ENCODE assay signal across 1 cellular context in the genomic region with DNA sequence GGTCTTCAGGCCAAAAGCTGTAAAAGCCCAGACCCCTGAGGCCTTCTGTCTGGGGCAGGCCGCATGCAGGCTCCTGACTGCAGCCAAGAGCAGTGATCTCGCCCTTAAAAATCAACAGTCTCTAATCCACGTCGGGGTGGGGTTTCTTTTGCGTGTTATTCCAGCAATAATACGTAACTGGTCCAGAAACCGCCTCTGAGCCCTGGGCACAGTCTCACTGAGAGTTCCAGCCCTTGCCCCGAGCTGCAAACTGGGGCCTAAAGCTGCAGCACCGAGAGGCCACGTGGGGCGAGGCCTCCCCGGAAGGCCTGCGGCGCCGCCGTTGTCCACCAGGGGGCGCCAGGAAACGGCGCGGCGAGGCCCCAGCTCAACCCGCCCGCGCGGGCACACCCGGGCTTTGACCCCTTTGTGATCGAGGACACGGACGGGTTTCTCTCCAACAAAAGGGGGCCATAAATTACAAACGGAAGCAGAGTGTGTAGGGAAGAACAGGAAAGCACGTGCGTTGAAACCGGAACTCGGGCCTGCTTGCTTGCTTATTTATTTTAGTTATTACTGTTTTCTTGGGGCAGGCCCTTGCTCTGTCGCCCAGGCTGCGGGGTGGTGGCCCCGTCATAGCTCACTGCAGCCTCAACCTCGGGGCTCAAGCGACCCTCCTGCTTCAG.
TF ChIP-seq lines count a peak whose summit lies in the region.

No MANE protein-coding gene starts in this region.

TF ChIP-seq in HepG2, 621 proteins besides CTCF, POLR2A, EP300 and RAD21 (continued from another document and continues in another):
- TF ChIP-seq, protein P1, sequence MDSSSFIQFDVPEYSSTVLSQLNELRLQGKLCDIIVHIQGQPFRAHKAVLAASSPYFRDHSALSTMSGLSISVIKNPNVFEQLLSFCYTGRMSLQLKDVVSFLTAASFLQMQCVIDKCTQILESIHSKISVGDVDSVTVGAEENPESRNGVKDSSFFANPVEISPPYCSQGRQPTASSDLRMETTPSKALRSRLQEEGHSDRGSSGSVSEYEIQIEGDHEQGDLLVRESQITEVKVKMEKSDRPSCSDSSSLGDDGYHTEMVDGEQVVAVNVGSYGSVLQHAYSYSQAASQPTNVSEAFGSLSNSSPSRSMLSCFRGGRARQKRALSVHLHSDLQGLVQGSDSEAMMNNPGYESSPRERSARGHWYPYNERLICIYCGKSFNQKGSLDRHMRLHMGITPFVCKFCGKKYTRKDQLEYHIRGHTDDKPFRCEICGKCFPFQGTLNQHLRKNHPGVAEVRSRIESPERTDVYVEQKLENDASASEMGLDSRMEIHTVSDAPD (CRISPR knock-in tag; IDR thresholded peaks at IDR 0.05): peak; percentile 56; the same call in 1 of the 2 replicates
- TF ChIP-seq NFKB2 (CRISPR knock-in tag; IDR thresholded peaks at IDR 0.05; ENCODE audit: borderline replicate concordance) (peak; percentile 90), ZNF343 (CRISPR knock-in tag; IDR thresholded peaks at IDR 0.05) (peak; percentile 75; the same call in 1 of the 2 replicates), YEATS4 (CRISPR knock-in tag; IDR thresholded peaks at IDR 0.05; ENCODE audit: borderline replicate concordance) (peak; percentile 84), FOSL1 (CRISPR knock-in tag; IDR thresholded peaks at IDR 0.05; ENCODE audit: borderline replicate concordance) (no peak), ATM (IDR thresholded peaks at IDR 0.05; ENCODE audit: borderline replicate concordance) (no peak), CBFB (CRISPR knock-in tag; IDR thresholded peaks at IDR 0.05) (peak; percentile 27; the same call in 1 of the 2 replicates), ZKSCAN8 (CRISPR knock-in tag; IDR thresholded peaks at IDR 0.05; ENCODE audit: borderline replicate concordance) (peak; percentile 88), ZFYVE20 (CRISPR knock-in tag; IDR thresholded peaks at IDR 0.05; ENCODE audit: borderline replicate concordance, low read depth) (no peak), MEF2D (CRISPR knock-in tag; IDR thresholded peaks at IDR 0.05) (peak; percentile 89), KDM5A (IDR thresholded peaks at IDR 0.05; ENCODE audit: borderline replicate concordance, low read length) (no peak; the same call in 1 of the 2 replicates), ZNF230 (CRISPR knock-in tag; IDR thresholded peaks at IDR 0.05) (peak; percentile 84; the same call in 1 of the 2 replicates), ZNF879 (CRISPR knock-in tag; IDR thresholded peaks at IDR 0.05) (peak; percentile 71; the same call in 1 of the 2 replicates), ZNF354B (CRISPR knock-in tag; IDR thresholded peaks at IDR 0.05) (no peak), HCFC1 (IDR thresholded peaks at IDR 0.05; ENCODE audit: low read depth, low read length) (no peak), ZNF549 (CRISPR knock-in tag; IDR thresholded peaks at IDR 0.05) (no peak), ATRX (CRISPR knock-in tag; IDR thresholded peaks at IDR 0.05; ENCODE audit: borderline replicate concordance) (no peak), ZNF335 (CRISPR knock-in tag; IDR thresholded peaks at IDR 0.05) (peak; percentile 36; the same call in 1 of the 2 replicates), GABPA (IDR thresholded peaks at IDR 0.05; ENCODE audit: low read depth, low read length) (no peak), GABPA (CRISPR knock-in tag; IDR thresholded peaks at IDR 0.05; ENCODE audit: low read depth) (peak; percentile 89), HOXA5 (CRISPR knock-in tag; IDR thresholded peaks at IDR 0.05) (no peak), KLF13 (CRISPR knock-in tag; IDR thresholded peaks at IDR 0.05) (peak; percentile 67; the same call in 1 of the 2 replicates), ZNF20 (CRISPR knock-in tag; IDR thresholded peaks at IDR 0.05) (0 out of 2 replicates have a peak, but pooled peaks have one; percentile 50), ZFP41 (CRISPR knock-in tag; IDR thresholded peaks at IDR 0.05; ENCODE audit: borderline replicate concordance) (peak; percentile 96), HDAC6 (IDR thresholded peaks at IDR 0.05; ENCODE audit: low read depth, low read length) (no peak), FLYWCH1 (CRISPR knock-in tag; IDR thresholded peaks at IDR 0.05) (no peak), PPARG (CRISPR knock-in tag; conservative IDR thresholded peaks at IDR 0.05) (peak; percentile 77), ZIK1 (CRISPR knock-in tag; IDR thresholded peaks at IDR 0.05; ENCODE audit: borderline replicate concordance, low read depth) (peak; percentile 53; the same call in 1 of the 2 replicates), MZF1 (CRISPR knock-in tag; IDR thresholded peaks at IDR 0.05; ENCODE audit: borderline replicate concordance) (no peak), ZNF567 (CRISPR knock-in tag; IDR thresholded peaks at IDR 0.05; ENCODE audit: borderline replicate concordance) (peak; percentile 93; the same call in 1 of the 2 replicates), JDP2 (CRISPR knock-in tag; IDR thresholded peaks at IDR 0.05; ENCODE audit: borderline replicate concordance) (no peak; the same call in 1 of the 2 replicates)
- TF ChIP-seq, protein P2, sequence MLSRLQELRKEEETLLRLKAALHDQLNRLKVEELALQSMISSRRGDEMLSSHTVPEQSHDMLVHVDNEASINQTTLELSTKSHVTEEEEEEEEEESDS (CRISPR knock-in tag; IDR thresholded peaks at IDR 0.05; ENCODE audit: borderline replicate concordance): peak; percentile 87; the same call in 1 of the 2 replicates
- TF ChIP-seq, protein P3, sequence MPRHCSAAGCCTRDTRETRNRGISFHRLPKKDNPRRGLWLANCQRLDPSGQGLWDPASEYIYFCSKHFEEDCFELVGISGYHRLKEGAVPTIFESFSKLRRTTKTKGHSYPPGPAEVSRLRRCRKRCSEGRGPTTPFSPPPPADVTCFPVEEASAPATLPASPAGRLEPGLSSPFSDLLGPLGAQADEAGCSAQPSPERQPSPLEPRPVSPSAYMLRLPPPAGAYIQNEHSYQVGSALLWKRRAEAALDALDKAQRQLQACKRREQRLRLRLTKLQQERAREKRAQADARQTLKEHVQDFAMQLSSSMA (CRISPR knock-in tag; IDR thresholded peaks at IDR 0.05): peak; percentile 76; the same call in 1 of the 2 replicates
- TF ChIP-seq, protein P4, sequence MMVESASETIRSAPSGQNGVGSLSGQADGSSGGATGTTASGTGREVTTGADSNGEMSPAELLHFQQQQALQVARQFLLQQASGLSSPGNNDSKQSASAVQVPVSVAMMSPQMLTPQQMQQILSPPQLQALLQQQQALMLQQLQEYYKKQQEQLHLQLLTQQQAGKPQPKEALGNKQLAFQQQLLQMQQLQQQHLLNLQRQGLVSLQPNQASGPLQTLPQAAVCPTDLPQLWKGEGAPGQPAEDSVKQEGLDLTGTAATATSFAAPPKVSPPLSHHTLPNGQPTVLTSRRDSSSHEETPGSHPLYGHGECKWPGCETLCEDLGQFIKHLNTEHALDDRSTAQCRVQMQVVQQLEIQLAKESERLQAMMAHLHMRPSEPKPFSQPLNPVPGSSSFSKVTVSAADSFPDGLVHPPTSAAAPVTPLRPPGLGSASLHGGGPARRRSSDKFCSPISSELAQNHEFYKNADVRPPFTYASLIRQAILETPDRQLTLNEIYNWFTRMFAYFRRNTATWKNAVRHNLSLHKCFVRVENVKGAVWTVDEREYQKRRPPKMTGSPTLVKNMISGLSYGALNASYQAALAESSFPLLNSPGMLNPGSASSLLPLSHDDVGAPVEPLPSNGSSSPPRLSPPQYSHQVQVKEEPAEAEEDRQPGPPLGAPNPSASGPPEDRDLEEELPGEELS (CRISPR knock-in tag; IDR thresholded peaks at IDR 0.05): peak; percentile 86
- TF ChIP-seq, protein P5, sequence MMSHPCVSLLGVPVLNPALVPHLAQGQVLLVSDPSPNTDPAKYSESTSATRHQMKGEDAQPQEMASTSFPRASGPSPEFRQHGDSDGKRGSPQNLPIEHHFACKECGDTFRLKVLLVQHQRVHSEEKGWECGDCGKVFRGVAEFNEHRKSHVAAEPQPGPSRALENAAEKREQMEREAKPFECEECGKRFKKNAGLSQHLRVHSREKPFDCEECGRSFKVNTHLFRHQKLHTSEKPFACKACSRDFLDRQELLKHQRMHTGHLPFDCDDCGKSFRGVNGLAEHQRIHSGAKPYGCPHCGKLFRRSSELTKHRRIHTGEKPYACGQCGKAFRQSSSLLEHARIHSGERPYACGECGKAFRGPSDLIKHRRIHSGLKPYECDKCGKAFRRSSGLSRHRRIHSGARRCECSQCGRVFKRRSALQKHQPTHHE (CRISPR knock-in tag; IDR thresholded peaks at IDR 0.05; ENCODE audit: borderline replicate concordance): no peak
- TF ChIP-seq, protein P6, sequence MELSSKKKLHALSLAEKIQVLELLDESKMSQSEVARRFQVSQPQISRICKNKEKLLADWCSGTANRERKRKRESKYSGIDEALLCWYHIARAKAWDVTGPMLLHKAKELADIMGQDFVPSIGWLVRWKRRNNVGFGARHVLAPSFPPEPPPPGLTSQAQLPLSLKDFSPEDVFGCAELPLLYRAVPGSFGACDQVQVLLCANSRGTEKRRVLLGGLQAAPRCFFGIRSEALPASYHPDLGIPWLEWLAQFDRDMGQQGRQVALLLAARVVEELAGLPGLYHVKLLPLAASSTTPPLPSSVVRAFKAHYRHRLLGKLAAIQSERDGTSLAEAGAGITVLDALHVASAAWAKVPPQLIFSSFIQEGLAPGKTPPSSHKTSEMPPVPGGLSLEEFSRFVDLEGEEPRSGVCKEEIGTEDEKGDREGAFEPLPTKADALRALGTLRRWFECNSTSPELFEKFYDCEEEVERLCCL (CRISPR knock-in tag; IDR thresholded peaks at IDR 0.05; ENCODE audit: borderline replicate concordance): no peak
- TF ChIP-seq, protein P7, sequence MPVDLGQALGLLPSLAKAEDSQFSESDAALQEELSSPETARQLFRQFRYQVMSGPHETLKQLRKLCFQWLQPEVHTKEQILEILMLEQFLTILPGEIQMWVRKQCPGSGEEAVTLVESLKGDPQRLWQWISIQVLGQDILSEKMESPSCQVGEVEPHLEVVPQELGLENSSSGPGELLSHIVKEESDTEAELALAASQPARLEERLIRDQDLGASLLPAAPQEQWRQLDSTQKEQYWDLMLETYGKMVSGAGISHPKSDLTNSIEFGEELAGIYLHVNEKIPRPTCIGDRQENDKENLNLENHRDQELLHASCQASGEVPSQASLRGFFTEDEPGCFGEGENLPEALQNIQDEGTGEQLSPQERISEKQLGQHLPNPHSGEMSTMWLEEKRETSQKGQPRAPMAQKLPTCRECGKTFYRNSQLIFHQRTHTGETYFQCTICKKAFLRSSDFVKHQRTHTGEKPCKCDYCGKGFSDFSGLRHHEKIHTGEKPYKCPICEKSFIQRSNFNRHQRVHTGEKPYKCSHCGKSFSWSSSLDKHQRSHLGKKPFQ (CRISPR knock-in tag; IDR thresholded peaks at IDR 0.05; ENCODE audit: insufficient replicate concordance): peak; percentile 76
- TF ChIP-seq, protein P8, sequence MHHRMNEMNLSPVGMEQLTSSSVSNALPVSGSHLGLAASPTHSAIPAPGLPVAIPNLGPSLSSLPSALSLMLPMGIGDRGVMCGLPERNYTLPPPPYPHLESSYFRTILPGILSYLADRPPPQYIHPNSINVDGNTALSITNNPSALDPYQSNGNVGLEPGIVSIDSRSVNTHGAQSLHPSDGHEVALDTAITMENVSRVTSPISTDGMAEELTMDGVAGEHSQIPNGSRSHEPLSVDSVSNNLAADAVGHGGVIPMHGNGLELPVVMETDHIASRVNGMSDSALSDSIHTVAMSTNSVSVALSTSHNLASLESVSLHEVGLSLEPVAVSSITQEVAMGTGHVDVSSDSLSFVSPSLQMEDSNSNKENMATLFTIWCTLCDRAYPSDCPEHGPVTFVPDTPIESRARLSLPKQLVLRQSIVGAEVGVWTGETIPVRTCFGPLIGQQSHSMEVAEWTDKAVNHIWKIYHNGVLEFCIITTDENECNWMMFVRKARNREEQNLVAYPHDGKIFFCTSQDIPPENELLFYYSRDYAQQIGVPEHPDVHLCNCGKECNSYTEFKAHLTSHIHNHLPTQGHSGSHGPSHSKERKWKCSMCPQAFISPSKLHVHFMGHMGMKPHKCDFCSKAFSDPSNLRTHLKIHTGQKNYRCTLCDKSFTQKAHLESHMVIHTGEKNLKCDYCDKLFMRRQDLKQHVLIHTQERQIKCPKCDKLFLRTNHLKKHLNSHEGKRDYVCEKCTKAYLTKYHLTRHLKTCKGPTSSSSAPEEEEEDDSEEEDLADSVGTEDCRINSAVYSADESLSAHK (CRISPR knock-in tag; IDR thresholded peaks at IDR 0.05; ENCODE audit: borderline replicate concordance): peak; percentile 34; the same call in 1 of the 2 replicates
- TF ChIP-seq, protein P9, sequence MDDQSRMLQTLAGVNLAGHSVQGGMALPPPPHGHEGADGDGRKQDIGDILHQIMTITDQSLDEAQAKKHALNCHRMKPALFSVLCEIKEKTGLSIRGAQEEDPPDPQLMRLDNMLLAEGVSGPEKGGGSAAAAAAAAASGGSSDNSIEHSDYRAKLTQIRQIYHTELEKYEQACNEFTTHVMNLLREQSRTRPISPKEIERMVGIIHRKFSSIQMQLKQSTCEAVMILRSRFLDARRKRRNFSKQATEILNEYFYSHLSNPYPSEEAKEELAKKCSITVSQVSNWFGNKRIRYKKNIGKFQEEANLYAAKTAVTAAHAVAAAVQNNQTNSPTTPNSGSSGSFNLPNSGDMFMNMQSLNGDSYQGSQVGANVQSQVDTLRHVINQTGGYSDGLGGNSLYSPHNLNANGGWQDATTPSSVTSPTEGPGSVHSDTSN (CRISPR knock-in tag; IDR thresholded peaks at IDR 0.05; ENCODE audit: borderline replicate concordance): peak; percentile 58; the same call in 1 of the 2 replicates
- TF ChIP-seq, protein P10, sequence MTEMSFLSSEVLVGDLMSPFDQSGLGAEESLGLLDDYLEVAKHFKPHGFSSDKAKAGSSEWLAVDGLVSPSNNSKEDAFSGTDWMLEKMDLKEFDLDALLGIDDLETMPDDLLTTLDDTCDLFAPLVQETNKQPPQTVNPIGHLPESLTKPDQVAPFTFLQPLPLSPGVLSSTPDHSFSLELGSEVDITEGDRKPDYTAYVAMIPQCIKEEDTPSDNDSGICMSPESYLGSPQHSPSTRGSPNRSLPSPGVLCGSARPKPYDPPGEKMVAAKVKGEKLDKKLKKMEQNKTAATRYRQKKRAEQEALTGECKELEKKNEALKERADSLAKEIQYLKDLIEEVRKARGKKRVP (CRISPR knock-in tag; IDR thresholded peaks at IDR 0.05): no peak
- TF ChIP-seq, protein P11, sequence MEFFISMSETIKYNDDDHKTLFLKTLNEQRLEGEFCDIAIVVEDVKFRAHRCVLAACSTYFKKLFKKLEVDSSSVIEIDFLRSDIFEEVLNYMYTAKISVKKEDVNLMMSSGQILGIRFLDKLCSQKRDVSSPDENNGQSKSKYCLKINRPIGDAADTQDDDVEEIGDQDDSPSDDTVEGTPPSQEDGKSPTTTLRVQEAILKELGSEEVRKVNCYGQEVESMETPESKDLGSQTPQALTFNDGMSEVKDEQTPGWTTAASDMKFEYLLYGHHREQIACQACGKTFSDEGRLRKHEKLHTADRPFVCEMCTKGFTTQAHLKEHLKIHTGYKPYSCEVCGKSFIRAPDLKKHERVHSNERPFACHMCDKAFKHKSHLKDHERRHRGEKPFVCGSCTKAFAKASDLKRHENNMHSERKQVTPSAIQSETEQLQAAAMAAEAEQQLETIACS (CRISPR knock-in tag; IDR thresholded peaks at IDR 0.05): peak; percentile 44; the same call in 1 of the 2 replicates
- TF ChIP-seq, protein P12, sequence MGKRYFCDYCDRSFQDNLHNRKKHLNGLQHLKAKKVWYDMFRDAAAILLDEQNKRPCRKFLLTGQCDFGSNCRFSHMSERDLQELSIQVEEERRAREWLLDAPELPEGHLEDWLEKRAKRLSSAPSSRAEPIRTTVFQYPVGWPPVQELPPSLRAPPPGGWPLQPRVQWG (CRISPR knock-in tag; IDR thresholded peaks at IDR 0.05; ENCODE audit: borderline replicate concordance, low read depth): no peak
- TF ChIP-seq, protein P13, sequence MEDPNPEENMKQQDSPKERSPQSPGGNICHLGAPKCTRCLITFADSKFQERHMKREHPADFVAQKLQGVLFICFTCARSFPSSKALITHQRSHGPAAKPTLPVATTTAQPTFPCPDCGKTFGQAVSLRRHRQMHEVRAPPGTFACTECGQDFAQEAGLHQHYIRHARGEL (CRISPR knock-in tag; IDR thresholded peaks at IDR 0.05): peak; percentile 75; the same call in 1 of the 2 replicates
